ENCODE assay signal across 30 cellular contexts in genomic region chr5:13427859-13428557, GRCh38.
"Had no signal": no experiment of that assay in that cellular context is flagged by ENCODE, and none has a peak within 500 bp of the region (broad histone marks: within the 10 kb centered on the region; RNA-seq: fewer than 3 reads in every experiment).

No MANE protein-coding gene starts in this region.

- H3K4me3 ChIP-seq: coronary artery, dorsolateral prefrontal cortex, esophagus muscularis mucosa, gastrocnemius medialis, heart left ventricle had no signal

- H3K4me1 ChIP-seq: esophagus muscularis mucosa, foreskin keratinocyte, gastrocnemius medialis, heart left ventricle had no signal

- H3K27me3 ChIP-seq: brain microvascular endothelial cell, dorsolateral prefrontal cortex, esophagus muscularis mucosa, foreskin keratinocyte, gastrocnemius medialis, heart left ventricle had no signal

- H3K9me3 ChIP-seq: esophagus muscularis mucosa, gastrocnemius medialis had no signal

- H3K27ac ChIP-seq: brain microvascular endothelial cell, coronary artery, dorsolateral prefrontal cortex, esophagus muscularis mucosa, foreskin keratinocyte, gastrocnemius medialis, heart left ventricle had no signal

- ATAC-seq: activated CD4-positive, alpha-beta T cell treated with anti-CD3 and anti-CD28 coated beads for 36 hours; activated CD8-positive, alpha-beta memory T cell treated with anti-CD3 and anti-CD28 coated beads, Interleukin-2, amount 10 ng/mL, durations not matched to agents 7 days and 5 days; activated CD8-positive, alpha-beta T cell treated with anti-CD3 and anti-CD28 coated beads, Interleukin-2, amount 10 ng/mL, durations not matched to agents 7 days and 5 days; activated naive CD4-positive, alpha-beta T cell treated with anti-CD3 and anti-CD28 coated beads, Interleukin-2, amount 50 U/mL, for 72 hours; activated T-cell treated with anti-CD3 and anti-CD28 coated beads, Interleukin-2, amount 50 U/mL, for 72 hours; foreskin keratinocyte; gastrocnemius medialis; heart left ventricle; T-helper 17 cell had no signal

- H3K36me3 ChIP-seq: brain microvascular endothelial cell, esophagus muscularis mucosa, gastrocnemius medialis, heart left ventricle had no signal

- DNase-seq: activated CD4-positive, alpha-beta memory T cell treated with anti-CD3 and anti-CD28 coated beads for 36 hours; activated CD4-positive, alpha-beta T cell treated with anti-CD3 and anti-CD28 coated beads for 36 hours; activated CD4-positive, alpha-beta T cell treated with anti-CD3 and anti-CD28 coated beads, Interleukin-2, amount 10 ng/mL, durations not matched to agents 24 days and 14 days; activated CD4-positive, CD25-positive, alpha-beta regulatory T cell; activated CD4-positive, CD25-positive, alpha-beta regulatory T cell treated with anti-CD3 and anti-CD28 coated beads, Interleukin-2, amount 50 U/mL, for 72 hours; activated CD8-positive, alpha-beta memory T cell treated with anti-CD3 and anti-CD28 coated beads, Interleukin-2, amount 10 ng/mL, durations not matched to agents 7 days and 5 days; activated CD8-positive, alpha-beta memory T cell treated with anti-CD3 and anti-CD28 coated beads, Interleukin-2, amount 50 U/mL, for 4 hours; activated CD8-positive, alpha-beta T cell treated with anti-CD3 and anti-CD28 coated beads, Interleukin-2, amount 10 ng/mL, durations not matched to agents 7 days and 5 days; activated gamma-delta T cell; activated naive CD4-positive, alpha-beta T cell; activated naive CD4-positive, alpha-beta T cell treated with anti-CD3 and anti-CD28 coated beads, Interleukin-2, amount 10 ng/mL, durations not matched to agents 7 days and 5 days; activated naive CD8-positive, alpha-beta T cell treated with anti-CD3 and anti-CD28 coated beads, Interleukin-2, amount 10 ng/mL, durations not matched to agents 7 days and 5 days; activated T-cell treated with anti-CD3 and anti-CD28 coated beads, Interleukin-2, amount 50 U/mL, for 24 hours; activated T-cell treated with anti-CD3 and anti-CD28 coated beads, Interleukin-2, amount 50 U/mL, for 72 hours; amniotic stem cell; anterior cingulate cortex; brain microvascular endothelial cell; dorsolateral prefrontal cortex; effector memory CD4-positive, alpha-beta T cell; endodermal cell; erythroblast; foreskin keratinocyte; gastrocnemius medialis; glutamatergic neuron; heart left ventricle; T-helper 17 cell; T1000 had no signal
